In genomic region chr10:72588266-72588665, GRCh38 we compare ENCODE assay signal across 21 cellular contexts.
"Had no signal": no experiment of that assay in that cellular context is flagged by ENCODE, and none has a peak within 500 bp of the region (broad histone marks: within the 10 kb centered on the region; RNA-seq: fewer than 3 reads in every experiment).

No MANE protein-coding gene starts in this region.

- H3K4me3 Mint-ChIP-seq: activated CD4-positive, alpha-beta memory T cell treated with anti-CD3 and anti-CD28 coated beads, Interleukin-2, amount 10 ng/mL, durations not matched to agents 7 days and 5 days; activated CD4-positive, alpha-beta T cell treated with anti-CD3 and anti-CD28 coated beads, Interleukin-2, amount 10 ng/mL, durations not matched to agents 24 days and 14 days; natural killer cell; stimulated activated naive CD8-positive, alpha-beta T cell treated with anti-CD3 and anti-CD28 coated beads, Interleukin-15, Interleukin-2, amounts not matched to agents 100 ng/mL and 50 ng/mL, for 24 hours had no signal

- H3K4me1 ChIP-seq: adrenal gland, ascending aorta, foreskin keratinocyte, left ventricle myocardium inferior, psoas muscle, tibial artery had no signal

- H3K27ac Mint-ChIP-seq: activated CD4-positive, alpha-beta memory T cell treated with anti-CD3 and anti-CD28 coated beads, Interleukin-2, amount 10 ng/mL, durations not matched to agents 7 days and 5 days; activated CD4-positive, alpha-beta T cell treated with anti-CD3 and anti-CD28 coated beads, Interleukin-2, amount 10 ng/mL, durations not matched to agents 24 days and 14 days; stimulated activated naive CD8-positive, alpha-beta T cell treated with anti-CD3 and anti-CD28 coated beads, Interleukin-15, Interleukin-2, amounts not matched to agents 100 ng/mL and 50 ng/mL, for 24 hours had no signal

- H3K9me3 ChIP-seq: adrenal gland, ascending aorta, ovary, psoas muscle, tibial artery had no signal

- H3K4me3 ChIP-seq: adrenal gland, ascending aorta, coronary artery, left ventricle myocardium inferior, ovary, psoas muscle, tibial artery had no signal

- FAIRE-seq: bronchial epithelial cell had no signal

- H3K36me3 ChIP-seq: adrenal gland, ascending aorta, left ventricle myocardium inferior, ovary, tibial artery had no signal

- H3K27ac ChIP-seq: adrenal gland, ascending aorta, coronary artery, epithelial cell of prostate, foreskin keratinocyte, left ventricle myocardium inferior, ovary, psoas muscle, tibial artery had no signal

- H3K27me3 ChIP-seq: adrenal gland, ascending aorta, foreskin keratinocyte, ovary, tibial artery had no signal

- DNase-seq: activated CD4-positive, alpha-beta memory T cell treated with anti-CD3 and anti-CD28 coated beads, Interleukin-2, amount 10 ng/mL, durations not matched to agents 7 days and 5 days; activated CD4-positive, alpha-beta T cell treated with anti-CD3 and anti-CD28 coated beads, Interleukin-2, amount 10 ng/mL, durations not matched to agents 24 days and 14 days; activated effector memory CD4-positive, alpha-beta T cell treated with anti-CD3 and anti-CD28 coated beads, Interleukin-2, amount 50 U/mL, for 16 hours; activated naive CD4-positive, alpha-beta T cell treated with anti-CD3 and anti-CD28 coated beads, Interleukin-2, amount 50 U/mL, for 16 hours; adrenal gland; foreskin keratinocyte; left ventricle myocardium inferior; midbrain; natural killer cell; ovary; psoas muscle; right cardiac atrium; stimulated activated CD4-positive, alpha-beta T cell treated with anti-CD3 and anti-CD28 coated beads, Interleukin-4, amount 100 ng/mL, for 4 hours; substantia nigra; tibial artery had no signal

- H3K27me3 Mint-ChIP-seq: activated CD4-positive, alpha-beta memory T cell treated with anti-CD3 and anti-CD28 coated beads, Interleukin-2, amount 10 ng/mL, durations not matched to agents 7 days and 5 days; activated CD4-positive, alpha-beta T cell treated with anti-CD3 and anti-CD28 coated beads, Interleukin-2, amount 10 ng/mL, durations not matched to agents 24 days and 14 days; stimulated activated naive CD8-positive, alpha-beta T cell treated with anti-CD3 and anti-CD28 coated beads, Interleukin-15, Interleukin-2, amounts not matched to agents 100 ng/mL and 50 ng/mL, for 24 hours had no signal

- H3K9me3 Mint-ChIP-seq: natural killer cell; stimulated activated naive CD8-positive, alpha-beta T cell treated with anti-CD3 and anti-CD28 coated beads, Interleukin-15, Interleukin-2, amounts not matched to agents 100 ng/mL and 50 ng/mL, for 24 hours had no signal

- ATAC-seq: activated CD4-positive, CD25-positive, alpha-beta regulatory T cell treated with anti-CD3 and anti-CD28 coated beads, Interleukin-2, amount 50 U/mL, for 24 hours; foreskin keratinocyte; natural killer cell; psoas muscle; right cardiac atrium had no signal

- H3K36me3 Mint-ChIP-seq: natural killer cell had no signal
